Comparison of ENCODE assay signal across 8 cellular contexts in genomic region chr15:60507596-60508424, GRCh38.
DNase-seq lines count a peak whose midpoint lies in the region; FAIRE-seq and TF ChIP-seq lines count a peak whose summit lies in the region.

No MANE protein-coding gene starts in this region.

- in situ Hi-C loops in T47D (cut with HindIII; ENCODE audit: low pct_unique_long_range_greater_than_20kb, low sequenced_read_pairs): no loop called here

- 0 out of 2 replicates have a peak, but pooled peaks cover 5% of the 10 kb centered on the region for H3F3A ChIP-seq in MM.1S (ENCODE audit: insufficient read depth, low read length)

- H3K9me2 ChIP-seq in MM.1S (replicated peaks; ENCODE audit: insufficient read depth, low read length): no peaks in the 10 kb centered on the region

- no peaks in the 10 kb centered on the region for H4K20me1 ChIP-seq in MM.1S (ENCODE audit: insufficient read depth, low read length)

- DNase-seq in HFF-Myc (ENCODE audit: extremely low read depth, low read depth): peak; percentile 53
- peak; percentile 82 for DNase-seq in MM.1S
- DNase-seq in SKM-1 treated with dmso at 0.1 percent for 144 hours (lab: John Stamatoyannopoulos, UW; ENCODE audit: unreplicated experiment): peak; percentile 51
- peak; percentile 32 to 76 for DNase-seq in T47D (ENCODE audit: low read depth in 1 of 2, low spot score in 1 of 2)
- DNase-seq in iris pigment epithelial cell (ENCODE audit: low read depth): peak; percentile 73
- DNase-seq in stimulated activated CD8-positive, alpha-beta memory T cell treated with anti-CD3 and anti-CD28 coated beads, Interleukin-12 subunit alpha, Interleukin-12 subunit beta, amount 100 ng/mL, for 4 hours (ENCODE audit: low read depth): peak; percentile 14

- H3K36me3 ChIP-seq in MM.1S (replicated peaks; ENCODE audit: insufficient read depth, low read length): no peaks in the 10 kb centered on the region

- FAIRE-seq in A204.1 (lab: Jason Lieb, UNC): peak; percentile 98

- no peaks in the 10 kb centered on the region for H3K79me2 ChIP-seq in MM.1S (ENCODE audit: low read length)

- no peaks in the 10 kb centered on the region for H3K9me3 ChIP-seq in MM.1S (replicated peaks; ENCODE audit: insufficient read depth, low read length)

- peak overlapping the region; percentile 35; the same call in 1 of the 2 replicates for H2AFZ ChIP-seq in MM.1S (ENCODE audit: low read length)

- TF ChIP-seq CTCF in GM12801 (IDR thresholded peaks at IDR 0.05; ENCODE audit: extremely low read depth, insufficient read length): peak; percentile 93
- peak; percentile 86 for TF ChIP-seq CTCF in HFF-Myc (IDR thresholded peaks at IDR 0.05; ENCODE audit: low read depth, low read length, missing control alignments)
- peak; percentile 95 for TF ChIP-seq CTCF in MM.1S (IDR thresholded peaks at IDR 0.05; ENCODE audit: low read length)

- H3K9ac ChIP-seq in MM.1S (ENCODE audit: low read length): peak overlapping the region; percentile 3; the same call in 1 of the 2 replicates

- peaks cover 15% of the 10 kb centered on the region for H3K4me1 ChIP-seq in MM.1S (ENCODE audit: low read length)

- peak overlapping the region; percentile 64 for H3K4me2 ChIP-seq in MM.1S (ENCODE audit: low read depth, low read length)

- H3K4me3 ChIP-seq in HFF-Myc (replicated peaks; ENCODE audit: low read depth, low read length) (no peak overlapping the region), MM.1S (ENCODE audit: low read length) (peak overlapping the region; percentile 32; the same call in 1 of the 2 replicates)

- peak overlapping the region; percentile 47; the same call in 1 of the 2 replicates for H3K27ac ChIP-seq in MM.1S (ENCODE audit: low read length)

- H3K27me3 ChIP-seq in MM.1S (replicated peaks; ENCODE audit: insufficient read depth, low read length): no peaks in the 10 kb centered on the region

Comparison
In these comparisons a context has a peak if more than half of its experiments do, and no peak if none do; other contexts are left out.
1. DNase-seq: peak in every context shown above with its lines; median percentile 82 in MM.1S; 73 in iris pigment epithelial cell; 54 in T47D; 53 in HFF-Myc; 51 in SKM-1 treated with dmso at 0.1 percent for 144 hours; 14 in stimulated activated CD8-positive, alpha-beta memory T cell treated with anti-CD3 and anti-CD28 coated beads, Interleukin-12 subunit alpha, Interleukin-12 subunit beta, amount 100 ng/mL, for 4 hours.